In genomic region chr18:9925795-9926194, GRCh38 we compare ENCODE assay signal across 24 cellular contexts. TPM values are rescaled to one million over a fixed set of nuclear protein-coding genes. Genes with fewer than 3 reads are reported as not detected.
A peak's percentile ranks its signal among the peaks of the same experiment; 100 is the strongest.
DNase-seq lines count a peak whose midpoint lies in the region; ATAC-seq and TF ChIP-seq lines count a peak whose summit lies in the region.
"Had no signal": no experiment of that assay in that cellular context is flagged by ENCODE, and none has a peak within 500 bp of the region (broad histone marks: within the 10 kb centered on the region; RNA-seq: fewer than 3 reads in every experiment).

No MANE protein-coding gene starts in this region.

- no peak overlapping the region for H2AFZ ChIP-seq in osteoblast (ENCODE audit: low read length)

- peaks cover 3 to 4% of the 10 kb centered on the region in 2 donors for H3K36me3 Mint-ChIP-seq in CD14-positive monocyte
- H3K36me3 Mint-ChIP-seq: CD4-positive, alpha-beta memory T cell; memory B cell; natural killer cell had no signal

- peaks cover 99% of the 10 kb centered on the region for H3K4me1 ChIP-seq in left ventricle myocardium inferior
- peaks cover 4% of the 10 kb centered on the region for H3K4me1 ChIP-seq in right cardiac atrium (ENCODE audit: control insufficient read depth, insufficient read depth, low read length)
- peaks cover 63% of the 10 kb centered on the region for H3K4me1 ChIP-seq in endocrine pancreas (ENCODE audit: control insufficient read depth, insufficient read depth, low read length)
- H3K4me1 ChIP-seq in osteoblast (ENCODE audit: insufficient read depth, low read length) = peaks cover 44% of the 10 kb centered on the region

- H3K79me2 ChIP-seq in osteoblast (ENCODE audit: insufficient read depth, low read length) = peaks cover 99% of the 10 kb centered on the region

- no peak overlapping the region for H3K9ac ChIP-seq in endocrine pancreas (ENCODE audit: control insufficient read depth, insufficient read depth, low read length)

- H3K27ac Mint-ChIP-seq in CD14-positive monocyte = no peak overlapping the region
- H3K27ac Mint-ChIP-seq: activated naive CD8-positive, alpha-beta T cell treated with anti-CD3 and anti-CD28 coated beads, Interleukin-2, amount 10 ng/mL, durations not matched to agents 7 days and 5 days; activated T-helper 1 cell treated with anti-CD3 and anti-CD28 coated beads, Interleukin-12 subunit alpha, Interleukin-12 subunit beta, Interleukin-2, Interleukin-4 antibody, amounts not matched to agents 30 ng/mL and 10 ng/mL and 1 ng/mL, durations not matched to agents 14 hours and 24 hours and 36 hours; CD4-positive, alpha-beta memory T cell; dendritic cell treated with granulocyte-macrophage colony-stimulating factor and Interleukin-4, amounts not matched to agents 40 ng/mL and 50 ng/mL, for 4 days; memory B cell had no signal

- no peak for ATAC-seq in right cardiac atrium

- H4K20me1 ChIP-seq in osteoblast (ENCODE audit: insufficient read depth, low read length) = peaks cover 70% of the 10 kb centered on the region

- no peak overlapping the region for H3K4me3 Mint-ChIP-seq in CD14-positive monocyte
- H3K4me3 Mint-ChIP-seq: activated naive CD8-positive, alpha-beta T cell treated with anti-CD3 and anti-CD28 coated beads, Interleukin-2, amount 10 ng/mL, durations not matched to agents 7 days and 5 days; activated T-helper 1 cell treated with anti-CD3 and anti-CD28 coated beads, Interleukin-12 subunit alpha, Interleukin-12 subunit beta, Interleukin-2, Interleukin-4 antibody, amounts not matched to agents 30 ng/mL and 10 ng/mL and 1 ng/mL, durations not matched to agents 14 hours and 24 hours and 36 hours; dendritic cell treated with granulocyte-macrophage colony-stimulating factor and Interleukin-4, amounts not matched to agents 40 ng/mL and 50 ng/mL, for 4 days; memory B cell; natural killer cell had no signal

- no peaks in the 10 kb centered on the region for H3K27me3 ChIP-seq in left ventricle myocardium inferior (ENCODE audit: low read depth)
- H3K27me3 ChIP-seq in right cardiac atrium (ENCODE audit: control insufficient read depth, insufficient read depth) = no peaks in the 10 kb centered on the region
- no peaks in the 10 kb centered on the region for H3K27me3 ChIP-seq in endocrine pancreas (ENCODE audit: control insufficient read depth, insufficient read depth, low read length)
- no peaks in the 10 kb centered on the region for H3K27me3 ChIP-seq in osteoblast (ENCODE audit: insufficient read depth, low read length)
- H3K27me3 ChIP-seq in WERI-Rb-1 (ENCODE audit: insufficient read depth, low read depth, severe bottlenecking) = no peaks in the 10 kb centered on the region
- H3K27me3 ChIP-seq: brain microvascular endothelial cell had no signal

- H3K4me3 ChIP-seq in left ventricle myocardium inferior (no peak overlapping the region), right cardiac atrium (ENCODE audit: low read length) (no peak overlapping the region), endocrine pancreas (ENCODE audit: control insufficient read depth, insufficient read depth, low read length) (peak overlapping the region; percentile 12), osteoblast (ENCODE audit: insufficient read depth, low read length) (no peak overlapping the region), WERI-Rb-1 (ENCODE audit: low read depth, low read length) (no peak overlapping the region)

- peak overlapping the region; percentile 1 for H3K4me2 ChIP-seq in osteoblast (ENCODE audit: insufficient read depth, low read length)

- 79% methylated on average over 4 of the region's 4 CpGs for WGBS in right cardiac atrium

- H3K36me3 ChIP-seq in left ventricle myocardium inferior = no peaks in the 10 kb centered on the region
- H3K36me3 ChIP-seq in endocrine pancreas (ENCODE audit: control insufficient read depth, insufficient read depth, low read length) = no peaks in the 10 kb centered on the region
- peaks cover 3% of the 10 kb centered on the region for H3K36me3 ChIP-seq in osteoblast (ENCODE audit: insufficient read depth, low read length)
- no peaks in the 10 kb centered on the region for H3K36me3 ChIP-seq in WERI-Rb-1
- H3K36me3 ChIP-seq: brain microvascular endothelial cell had no signal

- H3K27ac ChIP-seq in left ventricle myocardium inferior (replicated peaks) (peak overlapping the region; percentile 10), right cardiac atrium (ENCODE audit: low read length) (no peak overlapping the region), osteoblast (ENCODE audit: low read depth, low read length) (peak overlapping the region; percentile 88), WERI-Rb-1 (no peak overlapping the region)
- H3K27ac ChIP-seq: brain microvascular endothelial cell had no signal

- DNase-seq in left ventricle myocardium inferior (no peak), right cardiac atrium (no peak), osteoblast (ENCODE audit: insufficient read length, low spot score, missing footprints) (no peak), CD14-positive monocyte (ENCODE audit: low spot score) (no peak), DMS114 treated with DMSO at 0.1 percent for 48 hours (lab: John Stamatoyannopoulos, UW; ENCODE audit: unreplicated experiment) (no peak), WERI-Rb-1 (no peak)
- DNase-seq in activated CD4-positive, alpha-beta T cell treated with anti-CD3 and anti-CD28 coated beads for 1 hour = no peak
- DNase-seq: ACHN; activated CD4-positive, alpha-beta T cell treated with anti-CD3 and anti-CD28 coated beads for 4 hours; activated naive CD8-positive, alpha-beta T cell treated with anti-CD3 and anti-CD28 coated beads, Interleukin-2, amount 10 ng/mL, durations not matched to agents 7 days and 5 days; brain microvascular endothelial cell; CD4-positive, alpha-beta memory T cell; DMS153; natural killer cell; NCI-H146; NCI-H2171; NCI-H748 treated with DMSO at 0.1 percent for 48 hours; Right ventricle myocardium superior had no signal

- H3K9me3 Mint-ChIP-seq in CD14-positive monocyte = no peaks in the 10 kb centered on the region
- H3K9me3 Mint-ChIP-seq: activated naive CD8-positive, alpha-beta T cell treated with anti-CD3 and anti-CD28 coated beads, Interleukin-2, amount 10 ng/mL, durations not matched to agents 7 days and 5 days; activated T-helper 1 cell treated with anti-CD3 and anti-CD28 coated beads, Interleukin-12 subunit alpha, Interleukin-12 subunit beta, Interleukin-2, Interleukin-4 antibody, amounts not matched to agents 30 ng/mL and 10 ng/mL and 1 ng/mL, durations not matched to agents 14 hours and 24 hours and 36 hours; CD4-positive, alpha-beta memory T cell; dendritic cell treated with granulocyte-macrophage colony-stimulating factor and Interleukin-4, amounts not matched to agents 40 ng/mL and 50 ng/mL, for 4 days; memory B cell; natural killer cell had no signal

- H3K27me3 Mint-ChIP-seq in CD14-positive monocyte (ENCODE audit: low read depth in 3 of 3) = no peaks in the 10 kb centered on the region
- H3K27me3 Mint-ChIP-seq: activated naive CD8-positive, alpha-beta T cell treated with anti-CD3 and anti-CD28 coated beads, Interleukin-2, amount 10 ng/mL, durations not matched to agents 7 days and 5 days; CD4-positive, alpha-beta memory T cell; dendritic cell treated with granulocyte-macrophage colony-stimulating factor and Interleukin-4, amounts not matched to agents 40 ng/mL and 50 ng/mL, for 4 days; memory B cell had no signal

- TF ChIP-seq CTCF in left ventricle myocardium inferior (IDR thresholded peaks at IDR 0.05; ENCODE audit: borderline replicate concordance) = no peak
- TF ChIP-seq CTCF in osteoblast (IDR thresholded peaks at IDR 0.05; ENCODE audit: extremely low read depth, low read depth, low read length) = no peak
- TF ChIP-seq CTCF in CD14-positive monocyte (IDR thresholded peaks at IDR 0.05) = no peak
- no peak for TF ChIP-seq CTCF in WERI-Rb-1 (IDR thresholded peaks at IDR 0.05; ENCODE audit: low read depth, low read length)

- H3K4me1 Mint-ChIP-seq in CD14-positive monocyte = peaks cover 47% of the 10 kb centered on the region

- intact Hi-C loops in left ventricle myocardium inferior (cut with micrococcal nuclease) (no loop called here), right cardiac atrium (cut with DNase I) (loop anchor here in 1 of 4 donors (10.0 kb wide), 1 partner anchor 351 kb away; no protein-coding TSS in a partner anchor), CD14-positive monocyte (cut with micrococcal nuclease) (no loop called here)

- H3K9me3 ChIP-seq in left ventricle myocardium inferior (replicated peaks) (no peaks in the 10 kb centered on the region), right cardiac atrium (ENCODE audit: control insufficient read depth, low read length) (no peaks in the 10 kb centered on the region), endocrine pancreas (ENCODE audit: control insufficient read depth, low read length) (no peaks in the 10 kb centered on the region), osteoblast (ENCODE audit: low read depth, low read length) (no peaks in the 10 kb centered on the region), WERI-Rb-1 (ENCODE audit: severe bottlenecking) (no peaks in the 10 kb centered on the region)

RNA-seq across cellular contexts. Expression of gene VAPA, which starts 12.0 kb away (rescaled TPM):
- total RNA-seq in left ventricle myocardium inferior (208 TPM), right cardiac atrium (100 to 1,000 TPM; 172 to 206 (median 204) TPM), osteoblast (277 and 316 TPM in 2 replicates)
- polyA plus RNA-seq in right cardiac atrium (199 TPM), CD14-positive monocyte (100 to 1,000 TPM; 334 to 393 TPM)

RNA-seq across cellular contexts. Expression of gene TXNDC2, which starts 40.0 kb away (rescaled TPM):
- total RNA-seq in left ventricle myocardium inferior (not detected), right cardiac atrium (under 1 TPM in 2 of 4 donors, not detected in 2; 0.23 to 0.42 TPM), osteoblast (0.29 and 0.36 TPM in 2 replicates)
- polyA plus RNA-seq in right cardiac atrium (not detected), CD14-positive monocyte (under 1 TPM in 1 of 2 donors, not detected in 1; 0.10 TPM)
- total RNA-seq: activated naive CD8-positive, alpha-beta T cell treated with anti-CD3 and anti-CD28 coated beads, Interleukin-2, amount 10 ng/mL, durations not matched to agents 7 days and 5 days; CD4-positive, alpha-beta memory T cell; natural killer cell; Right ventricle myocardium superior; urinary bladder had no signal
- polyA plus RNA-seq: CD4-positive, alpha-beta memory T cell; keratinocyte had no signal

Comparison
In these comparisons a context has a peak if more than half of its experiments do, and no peak if none do; other contexts are left out.
1. H3K27ac ChIP-seq: peak in left ventricle myocardium inferior (single experiment) and osteoblast (single experiment); none in right cardiac atrium (single experiment) and WERI-Rb-1 (single experiment).